6 cellular contexts compared by ENCODE assay signal in genomic region chrX:149928635-149929034, GRCh38. TPM values are rescaled to one million over a fixed set of nuclear protein-coding genes. Genes with fewer than 3 reads are reported as not detected.
"Had no signal": no experiment of that assay in that cellular context is flagged by ENCODE, and none has a peak within 500 bp of the region (broad histone marks: within the 10 kb centered on the region; RNA-seq: fewer than 3 reads in every experiment).

No MANE protein-coding gene starts in this region.

RNA-seq across cellular contexts. Expression of gene HSFX4, which starts 0.7 kb away (rescaled TPM):
- total RNA-seq: LHCN-M2, MCF 10A, OCI-LY7, PC-3, SK-MEL-5 had no signal
- polyA plus RNA-seq: SK-N-SH had no signal

RNA-seq across cellular contexts. Expression of gene MAGEA8, which starts 47.7 kb away (rescaled TPM):
- total RNA-seq: LHCN-M2, MCF 10A, OCI-LY7, PC-3, SK-MEL-5 had no signal
